1 cellular context compared by ENCODE assay signal in the genomic region with DNA sequence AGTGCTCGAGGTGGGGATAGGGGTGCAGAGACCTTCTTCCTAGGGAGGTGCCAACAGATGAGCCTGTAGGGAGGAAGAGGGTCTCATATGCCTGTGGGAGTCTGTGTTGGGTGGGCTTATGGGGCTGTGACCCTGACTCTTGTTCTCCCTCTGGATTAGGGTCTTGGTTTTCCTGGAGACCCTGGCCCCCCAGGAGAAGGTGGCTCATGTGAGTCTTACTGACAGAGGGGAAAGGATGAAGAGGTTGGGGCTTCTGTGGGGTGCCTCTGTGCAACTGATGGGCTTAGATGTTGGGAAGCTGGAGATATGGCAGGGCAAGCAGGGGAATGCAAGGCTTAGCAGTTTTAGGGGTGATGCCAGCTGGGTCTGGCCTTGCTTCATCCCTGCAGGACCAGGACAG.
TF ChIP-seq lines count a peak whose summit lies in the region.

No MANE protein-coding gene starts in this region.

TF ChIP-seq in IMR-90, 13 proteins besides CTCF, POLR2A, EP300 and RAD21:
- TF ChIP-seq FOS (IDR thresholded peaks at IDR 0.05; ENCODE audit: low read depth, low read length) (no peak), NFE2L2 (IDR thresholded peaks at IDR 0.05; ENCODE audit: low read depth, low read length) (no peak), CEBPB (IDR thresholded peaks at IDR 0.05; ENCODE audit: low read depth, low read length) (no peak), MXI1 (IDR thresholded peaks at IDR 0.05; ENCODE audit: borderline replicate concordance, low read depth, low read length) (no peak), SMC3 (IDR thresholded peaks at IDR 0.05; ENCODE audit: low read depth, low read length) (no peak), RFX5 (IDR thresholded peaks at IDR 0.05; ENCODE audit: low read depth, low read length) (no peak), BHLHE40 (IDR thresholded peaks at IDR 0.05; ENCODE audit: low read depth, low read length) (no peak), MAZ (IDR thresholded peaks at IDR 0.05; ENCODE audit: borderline replicate concordance, low read depth, low read length) (no peak), MAFK (IDR thresholded peaks at IDR 0.05; ENCODE audit: low read depth, low read length) (no peak)
- TF ChIP-seq, protein P1, sequence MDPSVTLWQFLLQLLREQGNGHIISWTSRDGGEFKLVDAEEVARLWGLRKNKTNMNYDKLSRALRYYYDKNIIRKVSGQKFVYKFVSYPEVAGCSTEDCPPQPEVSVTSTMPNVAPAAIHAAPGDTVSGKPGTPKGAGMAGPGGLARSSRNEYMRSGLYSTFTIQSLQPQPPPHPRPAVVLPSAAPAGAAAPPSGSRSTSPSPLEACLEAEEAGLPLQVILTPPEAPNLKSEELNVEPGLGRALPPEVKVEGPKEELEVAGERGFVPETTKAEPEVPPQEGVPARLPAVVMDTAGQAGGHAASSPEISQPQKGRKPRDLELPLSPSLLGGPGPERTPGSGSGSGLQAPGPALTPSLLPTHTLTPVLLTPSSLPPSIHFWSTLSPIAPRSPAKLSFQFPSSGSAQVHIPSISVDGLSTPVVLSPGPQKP (IDR thresholded peaks at IDR 0.05; ENCODE audit: borderline replicate concordance, low read depth, low read length) = no peak
